1 cellular context compared by ENCODE assay signal in the genomic region with DNA sequence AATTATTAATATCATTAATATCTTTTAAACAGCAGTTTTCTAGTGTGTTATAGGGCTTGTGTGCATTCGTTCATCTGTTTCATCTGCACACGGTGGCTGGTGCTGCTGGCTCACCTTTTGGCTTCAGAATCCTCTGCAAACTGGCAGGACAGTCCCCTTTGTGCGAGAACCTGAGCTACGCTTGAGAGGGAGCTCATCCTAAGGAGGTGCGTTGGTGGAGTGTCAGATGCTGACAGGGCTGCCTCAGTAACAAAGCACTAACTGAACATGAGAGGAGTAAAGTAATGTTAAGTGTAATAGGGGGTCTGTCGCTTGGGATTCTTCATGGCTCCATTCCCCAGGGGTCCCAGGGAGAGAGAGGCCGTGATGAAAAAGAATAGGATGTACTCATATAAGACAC.
TF ChIP-seq lines count a peak whose summit lies in the region.

No MANE protein-coding gene starts in this region.

TF ChIP-seq in K562, 482 proteins besides CTCF, POLR2A, EP300 and RAD21 (continued from another document):
- TF ChIP-seq, protein P1, sequence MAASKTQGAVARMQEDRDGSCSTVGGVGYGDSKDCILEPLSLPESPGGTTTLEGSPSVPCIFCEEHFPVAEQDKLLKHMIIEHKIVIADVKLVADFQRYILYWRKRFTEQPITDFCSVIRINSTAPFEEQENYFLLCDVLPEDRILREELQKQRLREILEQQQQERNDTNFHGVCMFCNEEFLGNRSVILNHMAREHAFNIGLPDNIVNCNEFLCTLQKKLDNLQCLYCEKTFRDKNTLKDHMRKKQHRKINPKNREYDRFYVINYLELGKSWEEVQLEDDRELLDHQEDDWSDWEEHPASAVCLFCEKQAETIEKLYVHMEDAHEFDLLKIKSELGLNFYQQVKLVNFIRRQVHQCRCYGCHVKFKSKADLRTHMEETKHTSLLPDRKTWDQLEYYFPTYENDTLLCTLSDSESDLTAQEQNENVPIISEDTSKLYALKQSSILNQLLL (CRISPR knock-in tag; IDR thresholded peaks at IDR 0.05; ENCODE audit: borderline replicate concordance) = no peak
- no peak for TF ChIP-seq ELK1 (CRISPR knock-in tag; IDR thresholded peaks at IDR 0.05)
- no peak for TF ChIP-seq ZNF184 (CRISPR knock-in tag; IDR thresholded peaks at IDR 0.05)
- TF ChIP-seq CCAR2 (IDR thresholded peaks at IDR 0.05; ENCODE audit: low read depth, low read length) = no peak
- TF ChIP-seq WHSC1 (IDR thresholded peaks at IDR 0.05; ENCODE audit: low read length) = no peak
- no peak for TF ChIP-seq NKRF (IDR thresholded peaks at IDR 0.05; ENCODE audit: borderline replicate concordance)
- TF ChIP-seq CHCHD3 (CRISPR knock-in tag; IDR thresholded peaks at IDR 0.05) = no peak
- TF ChIP-seq ZNF280B (CRISPR knock-in tag; IDR thresholded peaks at IDR 0.05) = no peak
- no peak for TF ChIP-seq LARP7 (IDR thresholded peaks at IDR 0.05)
- no peak for TF ChIP-seq TRIM28 (IDR thresholded peaks at IDR 0.05)
- no peak for TF ChIP-seq NRF1 (conservative IDR thresholded peaks at IDR 0.05 in 1 of 2, IDR thresholded peaks at IDR 0.05 in 1 of 2)
- no peak for TF ChIP-seq MECOM (CRISPR knock-in tag; IDR thresholded peaks at IDR 0.05)
- no peak for TF ChIP-seq ZNF644 (tag; IDR thresholded peaks at IDR 0.05; ENCODE audit: low read depth)
